In the genomic region with DNA sequence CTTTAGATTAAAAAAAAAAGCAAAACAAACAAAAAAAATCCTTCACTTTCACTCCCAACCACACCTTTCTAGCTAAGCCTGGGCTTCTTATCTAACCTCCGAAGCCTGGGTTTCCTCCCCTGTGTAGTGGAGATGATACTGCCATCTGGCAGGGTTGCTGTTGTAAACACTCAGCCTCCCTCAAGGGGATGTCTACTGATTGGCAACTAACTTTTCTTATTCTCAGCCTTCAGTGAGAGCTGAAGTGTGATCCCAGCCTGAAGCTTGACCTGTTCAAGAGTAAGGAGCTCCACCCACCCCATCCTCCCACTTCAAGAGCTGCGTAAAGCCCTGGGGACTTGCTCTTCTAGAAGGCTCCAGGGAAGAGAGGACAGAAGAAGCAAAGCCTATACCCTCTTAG, we compare ENCODE assay signal across 9 cellular contexts. TPM values are rescaled to one million over a fixed set of nuclear protein-coding genes. Genes with fewer than 3 reads are reported as not detected.
DNase-seq lines count a peak whose midpoint lies in the region; FAIRE-seq and TF ChIP-seq lines count a peak whose summit lies in the region.
"Had no signal": no experiment of that assay in that cellular context is flagged by ENCODE, and none has a peak within 500 bp of the region (broad histone marks: within the 10 kb centered on the region; RNA-seq: fewer than 3 reads in every experiment).

No MANE protein-coding gene starts in this region.

- H3K9me3 ChIP-seq in transverse colon (no peaks in the 10 kb centered on the region), tibial nerve (no peaks in the 10 kb centered on the region)
- H3K9me3 ChIP-seq: SJSA1 had no signal

- no peaks in the 10 kb centered on the region for H3K27me3 ChIP-seq in transverse colon
- H3K27me3 ChIP-seq in tibial nerve = no peaks in the 10 kb centered on the region
- H3K27me3 ChIP-seq: SJSA1 had no signal

- DNase-seq in NCI-H748 (lab: John Stamatoyannopoulos, UW; ENCODE audit: unreplicated experiment) (peak; percentile 26), NCI-H748 treated with DMSO at 0.1 percent for 48 hours (lab: John Stamatoyannopoulos, UW) (no peak), NCI-H82 treated with DMSO at 0.1 percent for 48 hours (lab: John Stamatoyannopoulos, UW; ENCODE audit: unreplicated experiment) (peak; percentile 62), glomerular visceral epithelial cell (ENCODE audit: extremely low spot score) (peak; percentile 29), transverse colon (no peak), tibial nerve (ENCODE audit: low spot score in 2 of 2) (no peak), H54 (ENCODE audit: insufficient read length, low spot score) (no peak), A172 (ENCODE audit: low spot score) (no peak)

- TF ChIP-seq CTCF in transverse colon (IDR thresholded peaks at IDR 0.05) (no peak), tibial nerve (IDR thresholded peaks at IDR 0.05) (no peak)

- H3K4me1 ChIP-seq in transverse colon (peaks cover 10 to 23% (median 13%) of the 10 kb centered on the region in 4 donors), tibial nerve (peaks cover 0 to 16% (median 2%) of the 10 kb centered on the region in 4 donors)

- TF ChIP-seq POLR2A in transverse colon (IDR thresholded peaks at IDR 0.05) (no peak), tibial nerve (IDR thresholded peaks at IDR 0.05) (no peak), H54 (IDR thresholded peaks at IDR 0.05; ENCODE audit: low read depth, low read length) (no peak)

- 30 to 37% methylated on average over 2 of the region's 2 CpGs for WGBS in transverse colon (ENCODE audit: low coverage in 1 of 2), 2 donors
- WGBS in tibial nerve, 2 donors = 47 to 48% methylated on average over 2 of the region's 2 CpGs

- intact Hi-C loops in transverse colon (cut with DNase I; ENCODE audit: low total_unique reads) = no loop called here

- FAIRE-seq in H54 (lab: Jason Lieb, UNC) = no peak

- H3K36me3 ChIP-seq in transverse colon = no peaks in the 10 kb centered on the region
- H3K36me3 ChIP-seq in tibial nerve = no peaks in the 10 kb centered on the region
- H3K36me3 ChIP-seq: SJSA1 had no signal

- peak overlapping the region in 1 of 4 donors; percentile 39 for H3K4me3 ChIP-seq in transverse colon
- H3K4me3 ChIP-seq in tibial nerve = no peak overlapping the region

- H3K27ac ChIP-seq in transverse colon (peak overlapping the region in 3 of 4 donors; percentile 21 to 64 (median 37)), tibial nerve (peak overlapping the region in 1 of 4 donors; percentile 8)
- H3K27ac ChIP-seq: SJSA1 had no signal

- no peak for TF ChIP-seq EP300 in transverse colon (IDR thresholded peaks at IDR 0.05; ENCODE audit: low read depth)
- TF ChIP-seq EP300 in tibial nerve (IDR thresholded peaks at IDR 0.05) = no peak

- in situ Hi-C loops in transverse colon (cut with MboI; ENCODE audit: low pct_ligation_motif_present in 1 of 4, low pct_unique_long_range_greater_than_20kb in 1 of 4, low sequenced_read_pairs in 3 of 4) = loop anchor here in 1 of 4 donors (25.0 kb wide), 1 partner anchor 167 kb away; no protein-coding TSS in a partner anchor

RNA-seq across cellular contexts. Expression of gene WWC1, which starts 21.5 kb away (rescaled TPM):
- 10 to 100 TPM; 10.1 to 34.8 (median 16.8) TPM for total RNA-seq in transverse colon
- total RNA-seq in tibial nerve = 1 to 10 TPM in 2 of 4 donors, under 1 TPM in 2; 0.78 to 3.3 (median 1.00) TPM
- total RNA-seq in A172 (2014; rRNA removed; shearing (Covaris generic)) = 19.1 and 20.7 TPM in 2 replicates

Comparison
In these comparisons a context has a peak if more than half of its experiments do, and no peak if none do; other contexts are left out.
1. DNase-seq: peak in NCI-H748 (single experiment), NCI-H82 treated with DMSO at 0.1 percent for 48 hours (single experiment) and glomerular visceral epithelial cell (single experiment); none in NCI-H748 treated with DMSO at 0.1 percent for 48 hours (single experiment), transverse colon (single experiment), tibial nerve (0 of 2), H54 (single experiment) and A172 (single experiment).